ENCODE assay signal across 9 cellular contexts in genomic region chr2:72915076-72915906, GRCh38. TPM values are rescaled to one million over a fixed set of nuclear protein-coding genes. Genes with fewer than 3 reads are reported as not detected.
A peak's percentile ranks its signal among the peaks of the same experiment; 100 is the strongest.
DNase-seq lines count a peak whose midpoint lies in the region; ATAC-seq and TF ChIP-seq lines count a peak whose summit lies in the region.
"Had no signal": no experiment of that assay in that cellular context is flagged by ENCODE, and none has a peak within 500 bp of the region (broad histone marks: within the 10 kb centered on the region; RNA-seq: fewer than 3 reads in every experiment).

No MANE protein-coding gene starts in this region.

- H3K27ac ChIP-seq in SJCRH30 (no peak overlapping the region), iPS DF 6.9 (ENCODE audit: low read length) (no peak overlapping the region)

- H3K4me3 ChIP-seq in SJCRH30 (peak overlapping the region; percentile 46), iPS DF 6.9 (ENCODE audit: low read length) (peak overlapping the region; percentile 36; the same call in 1 of the 2 replicates), skeletal muscle satellite cell (ENCODE audit: low read length) (no peak overlapping the region)

- no peak for ATAC-seq in HG03039 (IDR thresholded peaks at IDR 0.05; ENCODE audit: unreplicated experiment)
- no peak for ATAC-seq in HG02870 (IDR thresholded peaks at IDR 0.05; ENCODE audit: unreplicated experiment)

- no peak for TF ChIP-seq CTCF in GM20000 (IDR thresholded peaks at IDR 0.05; ENCODE audit: extremely low read depth, missing control alignments)

- H3K36me3 ChIP-seq in SJCRH30, result no peaks in the 10 kb centered on the region
- H3K36me3 ChIP-seq in iPS DF 6.9 (ENCODE audit: control insufficient read depth, insufficient read depth, low read length), result no peaks in the 10 kb centered on the region
- no peaks in the 10 kb centered on the region for H3K36me3 ChIP-seq in skeletal muscle satellite cell (ENCODE audit: insufficient read depth, low read length)

- H3K9ac ChIP-seq in skeletal muscle satellite cell (ENCODE audit: low read depth, low read length), result no peak overlapping the region

- DNase-seq in GM20000 (ENCODE audit: low spot score), result peak; percentile 76
- DNase-seq in SJCRH30, result no peak
- no peak for DNase-seq in iPS DF 6.9 (ENCODE audit: low read depth, low spot score)
- no peak for DNase-seq in stimulated activated CD4-positive, alpha-beta T cell treated with anti-CD3 and anti-CD28 coated beads, Interleukin-1b, Interleukin-23, amount 100 ng/mL, for 48 hours
- DNase-seq: effector CD4-positive, alpha-beta T cell; NCI-H2107 had no signal

- no peaks in the 10 kb centered on the region for H3K4me1 ChIP-seq in SJCRH30
- H3K4me1 ChIP-seq in iPS DF 6.9 (ENCODE audit: control insufficient read depth, insufficient read depth, low read length), result peaks cover 8% of the 10 kb centered on the region
- peaks cover 26% of the 10 kb centered on the region for H3K4me1 ChIP-seq in skeletal muscle satellite cell (ENCODE audit: control insufficient read depth, insufficient read depth, low read length)

- H3K4me2 ChIP-seq in skeletal muscle satellite cell (ENCODE audit: low read length), result peak overlapping the region; percentile 70

- H3K27me3 ChIP-seq in SJCRH30, result peaks cover 51% of the 10 kb centered on the region
- H3K27me3 ChIP-seq in iPS DF 6.9 (ENCODE audit: control insufficient read depth, insufficient read depth, low read length), result peaks cover 64% of the 10 kb centered on the region
- H3K27me3 ChIP-seq in skeletal muscle satellite cell (ENCODE audit: control insufficient read depth, insufficient read depth, low read length), result peaks cover 94% of the 10 kb centered on the region

- H3K9me3 ChIP-seq in SJCRH30 (replicated peaks) (no peaks in the 10 kb centered on the region), iPS DF 6.9 (ENCODE audit: control insufficient read depth, insufficient read depth, low read length) (no peaks in the 10 kb centered on the region), skeletal muscle satellite cell (replicated peaks; ENCODE audit: low read length) (no peaks in the 10 kb centered on the region)

- whole genome bisulfite sequencing in iPS DF 6.9 (ENCODE audit: insufficient coverage, insufficient read length), result no CpG with 5 or more reads among the region's 33 CpGs

RNA-seq across cellular contexts. Expression of gene EMX1, which starts 2.0 kb away (rescaled TPM):
- not detected in 2 replicates for total RNA-seq in SJCRH30 (2014; rRNA removed; shearing (Covaris generic))
- total RNA-seq in skeletal muscle satellite cell (2012; rRNA removed), result not detected in 2 replicates

RNA-seq across cellular contexts. Expression of gene SPR, which starts 28.1 kb away (rescaled TPM):
- 34.3 and 37.3 TPM in 2 replicates for total RNA-seq in SJCRH30 (2014; rRNA removed; shearing (Covaris generic))
- total RNA-seq in skeletal muscle satellite cell (2012; rRNA removed), result 14.2 and 16.0 TPM in 2 replicates
